In the genomic region with DNA sequence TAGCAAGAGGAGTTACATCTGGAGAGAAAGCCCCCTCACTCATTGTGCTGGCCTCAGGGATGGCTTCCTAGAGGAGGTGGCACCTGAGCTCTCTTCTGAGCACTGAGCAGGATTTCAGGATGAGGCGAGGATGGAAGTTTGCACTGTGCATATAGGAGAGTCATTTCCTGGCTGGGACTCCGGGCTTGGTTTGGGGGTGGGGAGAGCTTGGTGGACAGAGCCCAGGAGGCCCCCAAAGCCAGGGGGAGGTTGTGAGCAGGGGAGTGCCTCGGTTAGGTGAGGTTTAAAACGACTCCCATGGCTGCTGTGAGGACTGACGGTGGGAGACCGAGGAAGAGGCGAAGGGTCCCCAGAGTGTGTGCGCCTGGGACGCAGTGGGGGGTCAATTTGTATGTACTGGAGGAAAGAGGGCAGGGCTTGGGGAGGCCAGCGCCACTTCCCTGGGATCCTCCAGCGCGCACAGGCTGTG, we compare ENCODE assay signal across 9 cellular contexts. TPM values are rescaled to one million over a fixed set of nuclear protein-coding genes. Genes with fewer than 3 reads are reported as not detected.
DNase-seq lines count a peak whose midpoint lies in the region; ATAC-seq, FAIRE-seq and TF ChIP-seq lines count a peak whose summit lies in the region.
"Had no signal": no experiment of that assay in that cellular context is flagged by ENCODE, and none has a peak within 500 bp of the region (broad histone marks: within the 10 kb centered on the region; RNA-seq: fewer than 3 reads in every experiment).

No MANE protein-coding gene starts in this region.

- ATAC-seq in A549 (peak in 1 of 2 experiments; percentile 2; a peak in 4 of 6 replicates), GM19395 (IDR thresholded peaks at IDR 0.05; ENCODE audit: unreplicated experiment) (no peak), GM18502 (IDR thresholded peaks at IDR 0.05; ENCODE audit: poor library complexity, unreplicated experiment) (no peak), HG03354 (IDR thresholded peaks at IDR 0.05; ENCODE audit: poor library complexity, severe bottlenecking, unreplicated experiment) (no peak), HG02938 (IDR thresholded peaks at IDR 0.05; ENCODE audit: unreplicated experiment) (no peak)

- peak overlapping the region; percentile 87 to 89 for H3K27ac ChIP-seq in A549
- H3K27ac ChIP-seq in HEK293 (ENCODE audit: extremely low read depth, low read depth, low read length) = peak overlapping the region; percentile 72; the same call in 1 of the 2 replicates
- H3K27ac ChIP-seq: KMS-11 had no signal

- H3K36me3 ChIP-seq in HEK293 (ENCODE audit: control insufficient read depth in 2 of 2, insufficient read depth in 1 of 2, low read length in 2 of 2) = no peaks in the 10 kb centered on the region

- no peak for TF ChIP-seq RAD21 in A549 (conservative IDR thresholded peaks at IDR 0.05 in 1 of 2, IDR thresholded peaks at IDR 0.05 in 1 of 2)

- no peak for TF ChIP-seq EP300 in A549 (IDR thresholded peaks at IDR 0.05)

- peaks cover 69% of the 10 kb centered on the region for H3K4me1 ChIP-seq in A549
- H3K4me1 ChIP-seq in HEK293 (ENCODE audit: control insufficient read depth, insufficient read depth, low read length) = peaks cover 42% of the 10 kb centered on the region

- DNase-seq in A549 (ENCODE audit: low read depth in 1 of 2, low spot score in 1 of 2) (no peak), MCF 10A (ENCODE audit: unreplicated experiment) (no peak), mesothelial cell of epicardium (ENCODE audit: low spot score in 2 of 2, unreplicated experiment in 2 of 2) (no peak)

- TF ChIP-seq POLR2A in A549 (IDR thresholded peaks at IDR 0.05; ENCODE audit: low read length) = no peak; the same call in 1 of the 2 replicates

- H3K4me3 ChIP-seq in A549 = peak overlapping the region; percentile 79
- peak overlapping the region; percentile 56 for H3K4me3 ChIP-seq in HEK293 (ENCODE audit: low read depth, low read length)

- H3K27me3 Mint-ChIP-seq in MCF 10A (ENCODE audit: insufficient read depth, unreplicated experiment) (no peaks in the 10 kb centered on the region), mesothelial cell of epicardium (ENCODE audit: low read depth) (peaks cover 22% of the 10 kb centered on the region)

- no peak overlapping the region for H3K27ac Mint-ChIP-seq in MCF 10A (ENCODE audit: low read depth, unreplicated experiment)
- no peak overlapping the region for H3K27ac Mint-ChIP-seq in mesothelial cell of epicardium

- intact Hi-C loops in MCF 10A (cut with micrococcal nuclease) = no loop called here

- CTCF ChIA-PET in A549 (lab: Yijun Ruan, JAX) = interaction anchor here (0.6 to 3.6 kb wide), 5 partner anchors 21 to 165 kb away, joined by 3 to 30 read pairs (median 4); no protein-coding TSS in a partner anchor
- CTCF ChIA-PET in HEK293 (lab: Yijun Ruan, JAX) = interaction anchor here (0.7 to 1.6 kb wide), 2 partner anchors 28 to 157 kb away, joined by 3 read pairs; no protein-coding TSS in a partner anchor
- CTCF ChIA-PET in MCF 10A (lab: Yijun Ruan, JAX) = no interaction called here

- H3K36me3 Mint-ChIP-seq in MCF 10A (ENCODE audit: insufficient read depth, unreplicated experiment) = peaks cover 12% of the 10 kb centered on the region
- H3K36me3 Mint-ChIP-seq in mesothelial cell of epicardium = no peaks in the 10 kb centered on the region

- H3K9me3 ChIP-seq in A549 (no peaks in the 10 kb centered on the region), HEK293 (ENCODE audit: control insufficient read depth, insufficient read depth, low read depth, low read length) (no peaks in the 10 kb centered on the region)

- no peak for TF ChIP-seq CTCF in A549 (IDR thresholded peaks at IDR 0.05)
- TF ChIP-seq CTCF in HEK293 (tag by site-specific recombination; IDR thresholded peaks at IDR 0.05) = no peak
- no peak for TF ChIP-seq CTCF in MCF 10A (IDR thresholded peaks at IDR 0.05; ENCODE audit: unreplicated experiment)
- TF ChIP-seq CTCF in mesothelial cell of epicardium (IDR thresholded peaks at IDR 0.05; ENCODE audit: unreplicated experiment) = no peak

- H3K4me2 ChIP-seq in A549 = peak overlapping the region; percentile 94

- peak overlapping the region; percentile 72 for H3K4me3 Mint-ChIP-seq in MCF 10A (ENCODE audit: unreplicated experiment)
- H3K4me3 Mint-ChIP-seq in mesothelial cell of epicardium = peak overlapping the region; percentile 64

- no TSS peak for BruUV-seq in MCF 10A (replicated peaks; lab: Mats Ljungman, UMichigan)

- H3K4me1 Mint-ChIP-seq in MCF 10A (ENCODE audit: insufficient read depth, unreplicated experiment) = peaks cover 51% of the 10 kb centered on the region
- peaks cover 43% of the 10 kb centered on the region for H3K4me1 Mint-ChIP-seq in mesothelial cell of epicardium

- POLR2A ChIA-PET in A549 (lab: Yijun Ruan, JAX) (no interaction called here), HEK293 (lab: Yijun Ruan, JAX) (no interaction called here), MCF 10A (lab: Yijun Ruan, JAX) (interaction anchor here (1.9 kb wide), 1 partner anchor 10 kb away, joined by 4 read pairs; no protein-coding TSS in a partner anchor)

- 4% methylated on average over 12 of the region's 12 CpGs for WGBS in A549 (ENCODE audit: missing lambda C conversion rate)

- FAIRE-seq in A549 (lab: Jason Lieb, UNC) = no peak

- H3K9me3 Mint-ChIP-seq in MCF 10A (ENCODE audit: unreplicated experiment) = no peaks in the 10 kb centered on the region
- no peaks in the 10 kb centered on the region for H3K9me3 Mint-ChIP-seq in mesothelial cell of epicardium

TF ChIP-seq in A549, 52 proteins besides CTCF, POLR2A, EP300 and RAD21:
- TF ChIP-seq ZFP36 (IDR thresholded peaks at IDR 0.05; ENCODE audit: borderline replicate concordance, partially characterized antibody) = peak; percentile 37
- TF ChIP-seq ESRRA (IDR thresholded peaks at IDR 0.05; ENCODE audit: borderline replicate concordance, low read length) = no peak

TF ChIP-seq in HEK293, 187 proteins besides CTCF, POLR2A, EP300 and RAD21 (continues in another document):
- TF ChIP-seq, protein P1, sequence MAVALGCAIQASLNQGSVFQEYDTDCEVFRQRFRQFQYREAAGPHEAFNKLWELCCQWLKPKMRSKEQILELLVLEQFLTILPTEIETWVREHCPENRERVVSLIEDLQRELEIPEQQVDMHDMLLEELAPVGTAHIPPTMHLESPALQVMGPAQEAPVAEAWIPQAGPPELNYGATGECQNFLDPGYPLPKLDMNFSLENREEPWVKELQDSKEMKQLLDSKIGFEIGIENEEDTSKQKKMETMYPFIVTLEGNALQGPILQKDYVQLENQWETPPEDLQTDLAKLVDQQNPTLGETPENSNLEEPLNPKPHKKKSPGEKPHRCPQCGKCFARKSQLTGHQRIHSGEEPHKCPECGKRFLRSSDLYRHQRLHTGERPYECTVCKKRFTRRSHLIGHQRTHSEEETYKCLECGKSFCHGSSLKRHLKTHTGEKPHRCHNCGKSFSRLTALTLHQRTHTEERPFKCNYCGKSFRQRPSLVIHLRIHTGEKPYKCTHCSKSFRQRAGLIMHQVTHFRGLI (tag by site-specific recombination; IDR thresholded peaks at IDR 0.05) = no peak
- TF ChIP-seq ZNF558 (tag by site-specific recombination; IDR thresholded peaks at IDR 0.05) (no peak), ZNF677 (tag by site-specific recombination; IDR thresholded peaks at IDR 0.05) (no peak), ZFHX2 (tag by site-specific recombination; conservative IDR thresholded peaks at IDR 0.05) (no peak), ZNF221 (tag by site-specific recombination; IDR thresholded peaks at IDR 0.05; ENCODE audit: borderline replicate concordance) (no peak)

RNA-seq across cellular contexts. Expression of a gene that starts 1.2 kb away (rescaled TPM):
- 6.9 and 7.7 TPM in 2 replicates for polyA plus RNA-seq in A549 (2011; rRNA removed)
- 17.0 and 21.1 TPM in 2 replicates for polyA plus RNA-seq in A549 (2012; cell fraction: cytosol; rRNA removed)
- polyA plus RNA-seq in A549 (2012; cell fraction: nucleus; rRNA removed) = 44.0 and 47.1 TPM in 2 replicates
- polyA plus RNA-seq in A549 (2017; fragmentation: RNase III; extraction: RNeasy Plus Mini Kit Qiagen cat#74134 plus additional on column Dnase treatment) = 12.6 to 15.3 TPM (median 14.8 TPM) in 3 replicates
- 10.2 and 11.8 TPM in 2 replicates for polyA minus RNA-seq in A549 (2011; rRNA and poly(A)+ RNA removed)
- total RNA-seq in MCF 10A (2022) = 3.8 and 4.3 TPM in 2 replicates
- total RNA-seq in mesothelial cell of epicardium = 3.8 to 4.3 TPM (median 4.3 TPM) in 3 replicates

RNA-seq across cellular contexts. Expression of a gene that starts 24.6 kb away (rescaled TPM):
- polyA plus RNA-seq in A549 (2011; rRNA removed) = 0.03 and 0.05 TPM in 2 replicates
- polyA plus RNA-seq in A549 (2012; cell fraction: cytosol; rRNA removed) = 0.03 and 0.04 TPM in 2 replicates
- polyA plus RNA-seq in A549 (2012; cell fraction: nucleus; rRNA removed) = 0.17 and 0.37 TPM in 2 replicates
- polyA plus RNA-seq in A549 (2017; fragmentation: RNase III; extraction: RNeasy Plus Mini Kit Qiagen cat#74134 plus additional on column Dnase treatment) = 0.09 to 0.13 TPM in 2 of 3 replicates, not detected in the other
- polyA minus RNA-seq in A549 (2011; rRNA and poly(A)+ RNA removed) = 0.10 and 0.21 TPM in 2 replicates
- total RNA-seq in MCF 10A (2022) = not detected in 2 replicates
- 0.16 to 0.22 TPM (median 0.18 TPM) in 3 replicates for total RNA-seq in mesothelial cell of epicardium

RNA-seq across cellular contexts. Expression of a gene that starts 45.6 kb away (rescaled TPM):
- polyA plus RNA-seq in A549 (2011; rRNA removed) = 27.7 and 32.7 TPM in 2 replicates
- 10.2 and 14.4 TPM in 2 replicates for polyA plus RNA-seq in A549 (2012; cell fraction: cytosol; rRNA removed)
- 10.1 and 19.4 TPM in 2 replicates for polyA plus RNA-seq in A549 (2012; cell fraction: nucleus; rRNA removed)
- polyA plus RNA-seq in A549 (2017; fragmentation: RNase III; extraction: RNeasy Plus Mini Kit Qiagen cat#74134 plus additional on column Dnase treatment) = 36.2 to 37.0 TPM (median 36.6 TPM) in 3 replicates
- polyA minus RNA-seq in A549 (2011; rRNA and poly(A)+ RNA removed) = 14.9 and 17.6 TPM in 2 replicates
- total RNA-seq in MCF 10A (2022) = 47.1 and 52.5 TPM in 2 replicates
- total RNA-seq in mesothelial cell of epicardium = 88.8 to 97.0 TPM (median 91.4 TPM) in 3 replicates
